In genomic region chrX:54640103-54640428, GRCh38 we compare ENCODE assay signal across 8 cellular contexts.
DNase-seq lines count a peak whose midpoint lies in the region; ATAC-seq and TF ChIP-seq lines count a peak whose summit lies in the region.

No MANE protein-coding gene starts in this region.

- peak overlapping the region; percentile 89 for H3K4me3 Mint-ChIP-seq in mesothelial cell of epicardium

- H3K9me3 Mint-ChIP-seq in mesothelial cell of epicardium, result peaks cover 34% of the 10 kb centered on the region

- intact Hi-C loops in left ventricle myocardium inferior (cut with micrococcal nuclease) (no loop called here), Right ventricle myocardium superior (cut with DNase I) (no loop called here), uterus (cut with DNase I; ENCODE audit: low total_unique reads) (no loop called here)

- in situ Hi-C loops in brain microvascular endothelial cell (cut with HindIII; ENCODE audit: low pct_ligation_motif_present, low sequenced_read_pairs), result no loop called here

- no peaks in the 10 kb centered on the region for H3K27me3 Mint-ChIP-seq in mesothelial cell of epicardium (ENCODE audit: low read depth)

- H3K9me3 ChIP-seq in left ventricle myocardium inferior (replicated peaks) (peaks cover under 1% of the 10 kb centered on the region), uterus (no peaks in the 10 kb centered on the region)

- H3K4me1 ChIP-seq in left ventricle myocardium inferior, result peaks cover 8% of the 10 kb centered on the region
- H3K4me1 ChIP-seq in uterus, result no peaks in the 10 kb centered on the region

- TF ChIP-seq POLR2A in uterus (IDR thresholded peaks at IDR 0.05), result no peak

- H3K27me3 ChIP-seq in left ventricle myocardium inferior (ENCODE audit: low read depth) (no peaks in the 10 kb centered on the region), brain microvascular endothelial cell (replicated peaks) (no peaks in the 10 kb centered on the region), uterus (no peaks in the 10 kb centered on the region)

- peak overlapping the region; percentile 64 for H3K4me3 ChIP-seq in left ventricle myocardium inferior
- H3K4me3 ChIP-seq in brain microvascular endothelial cell (ENCODE audit: low read depth, low read length), result peak overlapping the region; percentile 55
- H3K4me3 ChIP-seq in uterus, result peak overlapping the region; percentile 37 to 42

- peaks cover 2% of the 10 kb centered on the region for H3K36me3 Mint-ChIP-seq in mesothelial cell of epicardium

- TF ChIP-seq CTCF in left ventricle myocardium inferior (IDR thresholded peaks at IDR 0.05; ENCODE audit: borderline replicate concordance) (no peak), brain microvascular endothelial cell (IDR thresholded peaks at IDR 0.05; ENCODE audit: low read depth, low read length, missing control alignments) (no peak), mesothelial cell of epicardium (IDR thresholded peaks at IDR 0.05; ENCODE audit: unreplicated experiment) (peak; percentile 2), uterus (IDR thresholded peaks at IDR 0.05) (no peak)

- peaks cover 10% of the 10 kb centered on the region for H3K4me1 Mint-ChIP-seq in mesothelial cell of epicardium

- ATAC-seq in Right ventricle myocardium superior (ENCODE audit: poor library complexity) (no peak), GM18511 (IDR thresholded peaks at IDR 0.05; ENCODE audit: unreplicated experiment) (no peak), HG02610 (IDR thresholded peaks at IDR 0.05; ENCODE audit: unreplicated experiment) (no peak)

- DNase-seq in left ventricle myocardium inferior (no peak), Right ventricle myocardium superior (no peak), brain microvascular endothelial cell (no peak), mesothelial cell of epicardium (ENCODE audit: low spot score in 2 of 2, unreplicated experiment in 2 of 2) (no peak), uterus (no peak), cerebellar cortex (ENCODE audit: low spot score) (no peak)

- H3K27ac ChIP-seq in left ventricle myocardium inferior (replicated peaks), result peak overlapping the region; percentile 95
- peak overlapping the region; percentile 91 for H3K27ac ChIP-seq in brain microvascular endothelial cell
- H3K27ac ChIP-seq in uterus, result peak overlapping the region; percentile 86 to 91

- peak overlapping the region; percentile 100 for H3K27ac Mint-ChIP-seq in mesothelial cell of epicardium

- H3K36me3 ChIP-seq in left ventricle myocardium inferior (no peaks in the 10 kb centered on the region), brain microvascular endothelial cell (replicated peaks) (no peaks in the 10 kb centered on the region), uterus (no peaks in the 10 kb centered on the region)
